ENCODE assay signal across 10 cellular contexts in the genomic region with DNA sequence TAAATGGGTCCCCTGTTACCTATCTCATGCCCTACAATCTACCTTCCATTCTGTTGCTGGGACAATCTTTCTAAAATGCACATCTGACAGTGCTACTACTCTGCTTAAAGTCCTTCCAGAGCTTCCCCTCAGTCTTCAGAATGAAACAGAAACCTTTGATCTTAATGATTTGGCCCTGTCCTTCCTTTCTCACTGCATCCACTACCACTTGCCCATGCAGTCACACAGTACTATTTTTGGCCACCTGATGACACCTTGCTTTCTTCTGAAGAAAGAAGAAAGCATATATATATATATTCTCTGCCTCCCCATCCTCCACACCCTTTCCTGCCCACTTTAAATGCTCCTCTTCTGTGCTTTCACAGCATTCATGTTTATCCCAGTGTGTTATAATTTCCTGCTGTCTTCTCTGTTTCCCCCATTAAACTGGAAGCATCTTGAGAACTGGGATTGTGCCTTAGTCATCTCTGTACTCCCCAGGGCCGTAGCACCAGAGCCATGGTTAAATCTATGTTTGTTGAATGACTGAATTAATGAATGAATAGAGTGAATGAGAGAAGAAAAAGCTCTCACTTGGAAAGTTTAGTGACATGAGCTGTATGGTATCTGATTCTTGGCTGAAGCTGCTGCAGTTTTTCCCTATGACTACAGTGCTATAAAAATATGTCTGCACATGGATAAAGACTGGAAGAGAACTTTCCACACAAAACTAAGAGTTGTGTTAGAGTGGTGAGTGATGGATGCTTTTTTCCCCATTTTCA. TPM values are rescaled to one million over a fixed set of nuclear protein-coding genes. Genes with fewer than 3 reads are reported as not detected.
DNase-seq lines count a peak whose midpoint lies in the region; ATAC-seq and TF ChIP-seq lines count a peak whose summit lies in the region.
"Had no signal": no experiment of that assay in that cellular context is flagged by ENCODE, and none has a peak within 500 bp of the region (broad histone marks: within the 10 kb centered on the region; RNA-seq: fewer than 3 reads in every experiment).

No MANE protein-coding gene starts in this region.

- no peak overlapping the region for H3K4me3 ChIP-seq in lower lobe of right lung

- no peaks in the 10 kb centered on the region for H3K36me3 ChIP-seq in lower lobe of right lung

- DNase-seq in epithelial cell of prostate (ENCODE audit: low read depth, low spot score) (no peak), KG1 (lab: John Stamatoyannopoulos, UW) (no peak), lower lobe of right lung (no peak), HuH-7 (ENCODE audit: low spot score) (no peak), DMS53 treated with DMSO at 0.1 percent for 48 hours (lab: John Stamatoyannopoulos, UW; ENCODE audit: unreplicated experiment) (no peak)
- DNase-seq: activated T-cell treated with anti-CD3 and anti-CD28 coated beads, Interleukin-2, amount 50 U/mL, for 48 hours; DMS53 had no signal

- ATAC-seq in GM18502 (IDR thresholded peaks at IDR 0.05; ENCODE audit: poor library complexity, unreplicated experiment) = peak; percentile 82
- peak; percentile 66 for ATAC-seq in GM21529 (IDR thresholded peaks at IDR 0.05; ENCODE audit: unreplicated experiment)
- ATAC-seq in HG03378 (IDR thresholded peaks at IDR 0.05; ENCODE audit: unreplicated experiment) = peak; percentile 84
- no peak for ATAC-seq in lower lobe of right lung

- no peaks in the 10 kb centered on the region for H3K27me3 ChIP-seq in lower lobe of right lung (ENCODE audit: low read depth)

- H3K9me3 ChIP-seq in lower lobe of right lung = no peaks in the 10 kb centered on the region

- H3K27ac ChIP-seq in epithelial cell of prostate (peak overlapping the region; percentile 45), lower lobe of right lung (no peak overlapping the region)

- TF ChIP-seq CTCF in lower lobe of right lung (IDR thresholded peaks at IDR 0.05) = no peak

- H3K4me1 ChIP-seq in lower lobe of right lung = peaks cover 6% of the 10 kb centered on the region

- intact Hi-C loops in lower lobe of right lung (cut with DNase I) = no loop called here

RNA-seq across cellular contexts. Expression of gene RTL9, which starts 56.2 kb away (rescaled TPM):
- total RNA-seq in lower lobe of right lung = not detected

Comparison
In these comparisons a context has a peak if more than half of its experiments do, and no peak if none do; other contexts are left out.
1. ATAC-seq: peak in GM18502 (single experiment), GM21529 (single experiment) and HG03378 (single experiment); none in lower lobe of right lung (0 of 2).